22 cellular contexts compared by ENCODE assay signal in genomic region chrX:119425050-119425449, GRCh38. TPM values are rescaled to one million over a fixed set of nuclear protein-coding genes. Genes with fewer than 3 reads are reported as not detected.
"Had no signal": no experiment of that assay in that cellular context is flagged by ENCODE, and none has a peak within 500 bp of the region (broad histone marks: within the 10 kb centered on the region; RNA-seq: fewer than 3 reads in every experiment).

No MANE protein-coding gene starts in this region.

- ATAC-seq: activated CD8-positive, alpha-beta memory T cell treated with anti-CD3 and anti-CD28 coated beads, Interleukin-2, amount 10 ng/mL, durations not matched to agents 7 days and 5 days; activated CD8-positive, alpha-beta T cell treated with anti-CD3 and anti-CD28 coated beads for 36 hours; sciatic nerve; stimulated activated effector memory CD8-positive, alpha-beta T cell treated with anti-CD3 and anti-CD28 coated beads, Interleukin-12 subunit alpha, Interleukin-12 subunit beta, amount 100 ng/mL, for 72 hours had no signal

- FAIRE-seq: small intestine, urothelium cell line had no signal

- DNase-seq: activated CD4-positive, alpha-beta T cell treated with anti-CD3 and anti-CD28 coated beads, Interleukin-2, amount 10 ng/mL, durations not matched to agents 7 days and 5 days; activated CD4-positive, CD25-positive, alpha-beta regulatory T cell treated with anti-CD3 and anti-CD28 coated beads, Interleukin-2, amount 50 U/mL, for 72 hours; activated CD8-positive, alpha-beta memory T cell treated with anti-CD3 and anti-CD28 coated beads, Interleukin-2, amount 10 ng/mL, durations not matched to agents 7 days and 5 days; activated CD8-positive, alpha-beta T cell treated with anti-CD3 and anti-CD28 coated beads for 36 hours; activated gamma-delta T cell treated with Interleukin-2 at 50 U/mL for 16 hours; aorta; brain microvascular endothelial cell; dermis blood vessel endothelial cell; effector CD8-positive, alpha-beta T cell; foreskin melanocyte; glutamatergic neuron; left ventricle myocardium inferior; small intestine; stimulated activated CD4-positive, alpha-beta T cell treated with anti-CD3 and anti-CD28 coated beads, Interleukin-2, amount 100 ng/mL, for 24 hours; transverse colon had no signal

- H3K9me3 ChIP-seq: left ventricle myocardium inferior, transverse colon had no signal

- H3K79me2 ChIP-seq: hepatocyte had no signal

- H2AFZ ChIP-seq: hepatocyte had no signal

- H3K27ac ChIP-seq: brain microvascular endothelial cell, hepatocyte, left ventricle myocardium inferior, transverse colon had no signal

- H3K27me3 Mint-ChIP-seq: activated CD4-positive, alpha-beta T cell treated with anti-CD3 and anti-CD28 coated beads, Interleukin-2, amount 10 ng/mL, durations not matched to agents 7 days and 5 days; activated CD8-positive, alpha-beta memory T cell treated with anti-CD3 and anti-CD28 coated beads, Interleukin-2, amount 10 ng/mL, durations not matched to agents 7 days and 5 days; activated CD8-positive, alpha-beta T cell treated with anti-CD3 and anti-CD28 coated beads for 36 hours; activated naive CD4-positive, alpha-beta T cell treated with anti-CD3 and anti-CD28 coated beads, Interleukin-2, amount 50 U/mL, for 24 hours had no signal

- H3K27me3 ChIP-seq: brain microvascular endothelial cell, hepatocyte, transverse colon had no signal

- H3K9me3 Mint-ChIP-seq: activated CD4-positive, alpha-beta T cell treated with anti-CD3 and anti-CD28 coated beads, Interleukin-2, amount 10 ng/mL, durations not matched to agents 7 days and 5 days; activated CD8-positive, alpha-beta T cell treated with anti-CD3 and anti-CD28 coated beads for 36 hours; activated naive CD4-positive, alpha-beta T cell treated with anti-CD3 and anti-CD28 coated beads, Interleukin-2, amount 50 U/mL, for 24 hours; activated T-helper 1 cell treated with anti-CD3 and anti-CD28 coated beads, Interleukin-12 subunit alpha, Interleukin-12 subunit beta, Interleukin-2, Interleukin-4 antibody, amounts not matched to agents 30 ng/mL and 10 ng/mL and 1 ng/mL, durations not matched to agents 14 hours and 24 hours and 36 hours; stimulated activated effector memory CD8-positive, alpha-beta T cell treated with anti-CD3 and anti-CD28 coated beads, Interleukin-12 subunit alpha, Interleukin-12 subunit beta, amount 100 ng/mL, for 72 hours had no signal

- H3K4me3 ChIP-seq: hepatocyte, left ventricle myocardium inferior, transverse colon had no signal

- H3K36me3 ChIP-seq: brain microvascular endothelial cell, left ventricle myocardium inferior, transverse colon had no signal

- H3K4me3 Mint-ChIP-seq: activated CD4-positive, alpha-beta T cell treated with anti-CD3 and anti-CD28 coated beads, Interleukin-2, amount 10 ng/mL, durations not matched to agents 7 days and 5 days; activated CD8-positive, alpha-beta memory T cell treated with anti-CD3 and anti-CD28 coated beads, Interleukin-2, amount 10 ng/mL, durations not matched to agents 7 days and 5 days; activated CD8-positive, alpha-beta T cell treated with anti-CD3 and anti-CD28 coated beads for 36 hours; activated naive CD4-positive, alpha-beta T cell treated with anti-CD3 and anti-CD28 coated beads, Interleukin-2, amount 50 U/mL, for 24 hours; activated T-helper 1 cell treated with anti-CD3 and anti-CD28 coated beads, Interleukin-12 subunit alpha, Interleukin-12 subunit beta, Interleukin-2, Interleukin-4 antibody, amounts not matched to agents 30 ng/mL and 10 ng/mL and 1 ng/mL, durations not matched to agents 14 hours and 24 hours and 36 hours; stimulated activated effector memory CD8-positive, alpha-beta T cell treated with anti-CD3 and anti-CD28 coated beads, Interleukin-12 subunit alpha, Interleukin-12 subunit beta, amount 100 ng/mL, for 72 hours had no signal

- H3K36me3 Mint-ChIP-seq: activated CD8-positive, alpha-beta memory T cell treated with anti-CD3 and anti-CD28 coated beads, Interleukin-2, amount 10 ng/mL, durations not matched to agents 7 days and 5 days had no signal

- H3K4me1 ChIP-seq: left ventricle myocardium inferior, transverse colon had no signal

- H3K4me2 ChIP-seq: hepatocyte had no signal

- H3K27ac Mint-ChIP-seq: activated CD4-positive, alpha-beta T cell treated with anti-CD3 and anti-CD28 coated beads, Interleukin-2, amount 10 ng/mL, durations not matched to agents 7 days and 5 days; activated CD8-positive, alpha-beta memory T cell treated with anti-CD3 and anti-CD28 coated beads, Interleukin-2, amount 10 ng/mL, durations not matched to agents 7 days and 5 days; activated CD8-positive, alpha-beta T cell treated with anti-CD3 and anti-CD28 coated beads for 36 hours; activated naive CD4-positive, alpha-beta T cell treated with anti-CD3 and anti-CD28 coated beads, Interleukin-2, amount 50 U/mL, for 24 hours; activated T-helper 1 cell treated with anti-CD3 and anti-CD28 coated beads, Interleukin-12 subunit alpha, Interleukin-12 subunit beta, Interleukin-2, Interleukin-4 antibody, amounts not matched to agents 30 ng/mL and 10 ng/mL and 1 ng/mL, durations not matched to agents 14 hours and 24 hours and 36 hours; stimulated activated effector memory CD8-positive, alpha-beta T cell treated with anti-CD3 and anti-CD28 coated beads, Interleukin-12 subunit alpha, Interleukin-12 subunit beta, amount 100 ng/mL, for 72 hours had no signal

RNA-seq across cellular contexts. Expression of gene SLC25A43, which starts 25.9 kb away (rescaled TPM):
- polyA plus RNA-seq: neural cell had no signal
